ENCODE assay signal across 1 cellular context in the genomic region with DNA sequence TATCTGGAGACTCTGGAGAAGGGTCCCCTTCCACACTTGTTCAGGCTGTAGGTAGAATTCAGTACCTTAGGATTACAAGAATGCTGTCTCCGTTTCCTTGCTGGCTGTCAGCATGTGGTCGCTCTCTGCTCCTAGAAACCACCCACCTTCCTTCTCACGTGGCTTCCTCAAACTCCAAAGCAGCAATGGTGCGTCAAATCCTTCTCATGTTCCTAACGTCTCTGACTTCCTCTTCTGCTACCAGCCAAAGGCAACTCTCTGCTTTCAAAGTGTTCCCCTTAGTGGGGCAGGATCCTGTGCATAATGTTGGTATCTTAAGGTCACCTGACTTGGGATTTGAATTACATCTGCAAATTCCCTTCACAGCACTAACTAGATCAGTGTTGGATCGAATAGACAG.
TF ChIP-seq lines count a peak whose summit lies in the region.

No MANE protein-coding gene starts in this region.

TF ChIP-seq in GM23338, 12 proteins besides CTCF, POLR2A, EP300 and RAD21 (continued from another document):
- TF ChIP-seq, protein P1, sequence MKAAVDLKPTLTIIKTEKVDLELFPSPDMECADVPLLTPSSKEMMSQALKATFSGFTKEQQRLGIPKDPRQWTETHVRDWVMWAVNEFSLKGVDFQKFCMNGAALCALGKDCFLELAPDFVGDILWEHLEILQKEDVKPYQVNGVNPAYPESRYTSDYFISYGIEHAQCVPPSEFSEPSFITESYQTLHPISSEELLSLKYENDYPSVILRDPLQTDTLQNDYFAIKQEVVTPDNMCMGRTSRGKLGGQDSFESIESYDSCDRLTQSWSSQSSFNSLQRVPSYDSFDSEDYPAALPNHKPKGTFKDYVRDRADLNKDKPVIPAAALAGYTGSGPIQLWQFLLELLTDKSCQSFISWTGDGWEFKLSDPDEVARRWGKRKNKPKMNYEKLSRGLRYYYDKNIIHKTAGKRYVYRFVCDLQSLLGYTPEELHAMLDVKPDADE (IDR thresholded peaks at IDR 0.05) = no peak
